ENCODE assay signal across 13 cellular contexts in genomic region chr5:155827949-155828348, GRCh38.
DNase-seq lines count a peak whose midpoint lies in the region; ATAC-seq lines count a peak whose summit lies in the region.
"Had no signal": no experiment of that assay in that cellular context is flagged by ENCODE, and none has a peak within 500 bp of the region (broad histone marks: within the 10 kb centered on the region; RNA-seq: fewer than 3 reads in every experiment).

No MANE protein-coding gene starts in this region.

- DNase-seq in mucosa of gallbladder (ENCODE audit: low spot score) = no peak
- DNase-seq in DMS 273 treated with DMSO at 0.1 percent for 48 hours (lab: John Stamatoyannopoulos, UW) = no peak
- no peak for DNase-seq in NCI-H524 (lab: John Stamatoyannopoulos, UW)
- DNase-seq in midbrain (lab: John Stamatoyannopoulos, UW) = no peak
- DNase-seq: activated CD8-positive, alpha-beta memory T cell treated with anti-CD3 and anti-CD28 coated beads, Interleukin-2, amount 10 ng/mL, durations not matched to agents 7 days and 5 days; gastrocnemius medialis; NCI-H2081; PC-3; T-helper 2 cell had no signal

- ATAC-seq in GM18508 (IDR thresholded peaks at IDR 0.05; ENCODE audit: insufficient read depth, unreplicated experiment) (peak; percentile 93), GM19452 (IDR thresholded peaks at IDR 0.05; ENCODE audit: unreplicated experiment) (peak; percentile 92), HG02798 (IDR thresholded peaks at IDR 0.05; ENCODE audit: poor library complexity, unreplicated experiment) (peak; percentile 88), HG03457 (IDR thresholded peaks at IDR 0.05; ENCODE audit: unreplicated experiment) (peak; percentile 84)
- ATAC-seq: activated CD8-positive, alpha-beta memory T cell treated with anti-CD3 and anti-CD28 coated beads, Interleukin-2, amount 10 ng/mL, durations not matched to agents 7 days and 5 days; PC-3 had no signal
